In genomic region chr1:10640843-10641553, GRCh38 we compare ENCODE assay signal across 17 cellular contexts.
DNase-seq lines count a peak whose midpoint lies in the region; ATAC-seq and TF ChIP-seq lines count a peak whose summit lies in the region.
"Had no signal": no experiment of that assay in that cellular context is flagged by ENCODE, and none has a peak within 500 bp of the region (broad histone marks: within the 10 kb centered on the region; RNA-seq: fewer than 3 reads in every experiment).

No MANE protein-coding gene starts in this region.

- H3K9me3 ChIP-seq in left ventricle myocardium inferior (replicated peaks) (no peaks in the 10 kb centered on the region), gastroesophageal sphincter (no peaks in the 10 kb centered on the region), uterus (no peaks in the 10 kb centered on the region), left lung (no peaks in the 10 kb centered on the region), adrenal gland (replicated peaks in 1 of 3) (no peaks in the 10 kb centered on the region)

- TF ChIP-seq EP300 in gastroesophageal sphincter (IDR thresholded peaks at IDR 0.05) = no peak

- H3K27ac ChIP-seq in left ventricle myocardium inferior (replicated peaks) = peak overlapping the region; percentile 28
- H3K27ac ChIP-seq in gastroesophageal sphincter = peak overlapping the region in 3 of 4 donors; percentile 67 to 77 (median 74)
- peak overlapping the region; percentile 70 for H3K27ac ChIP-seq in rectal smooth muscle tissue (ENCODE audit: low read depth, low read length)
- H3K27ac ChIP-seq in uterus = peak overlapping the region; percentile 65 to 70
- H3K27ac ChIP-seq in left lung = peak overlapping the region in 1 of 2 donors; percentile 14
- peak overlapping the region in 1 of 5 donors; percentile 34 for H3K27ac ChIP-seq in adrenal gland

- TF ChIP-seq CTCF in left ventricle myocardium inferior (IDR thresholded peaks at IDR 0.05; ENCODE audit: borderline replicate concordance) = no peak
- no peak for TF ChIP-seq CTCF in gastroesophageal sphincter (IDR thresholded peaks at IDR 0.05)
- no peak for TF ChIP-seq CTCF in uterus (IDR thresholded peaks at IDR 0.05)
- no peak for TF ChIP-seq CTCF in left lung (IDR thresholded peaks at IDR 0.05)
- TF ChIP-seq CTCF in adrenal gland (IDR thresholded peaks at IDR 0.05) = no peak

- ATAC-seq in Right ventricle myocardium inferior = no peak
- ATAC-seq in gastroesophageal sphincter = no peak
- ATAC-seq in left lung = no peak
- no peak for ATAC-seq in GM21619 (IDR thresholded peaks at IDR 0.05; ENCODE audit: unreplicated experiment)
- ATAC-seq: esophagus mucosa had no signal

- H3K4me3 ChIP-seq in left ventricle myocardium inferior = no peak overlapping the region
- H3K4me3 ChIP-seq in gastroesophageal sphincter = no peak overlapping the region
- no peak overlapping the region for H3K4me3 ChIP-seq in rectal smooth muscle tissue (ENCODE audit: low read length)
- H3K4me3 ChIP-seq in uterus = no peak overlapping the region
- H3K4me3 ChIP-seq in left lung = no peak overlapping the region
- H3K4me3 ChIP-seq in adrenal gland = no peak overlapping the region

- WGBS in gastroesophageal sphincter (ENCODE audit: low coverage in 1 of 2), 2 donors = 60% methylated on average over 1 of the region's 16 CpGs
- 92 to 94% (median 93%) methylated on average over 3 to 16 of the region's 16 CpGs for whole genome bisulfite sequencing in adrenal gland, 4 donors

- H3K4me1 ChIP-seq in left ventricle myocardium inferior (peaks cover 38% of the 10 kb centered on the region), gastroesophageal sphincter (peaks cover 0 to 45% (median 18%) of the 10 kb centered on the region in 3 donors), rectal smooth muscle tissue (ENCODE audit: control insufficient read depth, insufficient read depth, low read length) (peaks cover 17% of the 10 kb centered on the region), uterus (peaks cover 0 to 6% of the 10 kb centered on the region in 2 donors), left lung (peaks cover 0 to 26% of the 10 kb centered on the region in 2 donors), adrenal gland (replicated peaks in 1 of 2) (no peaks in the 10 kb centered on the region)

- DNase-seq in left ventricle myocardium inferior = no peak
- no peak for DNase-seq in Right ventricle myocardium inferior (ENCODE audit: missing footprints)
- peak in 1 of 2 donors; percentile 55 for DNase-seq in uterus
- DNase-seq in left lung = no peak
- no peak for DNase-seq in adrenal gland
- DNase-seq: activated CD8-positive, alpha-beta memory T cell treated with anti-CD3 and anti-CD28 coated beads, Interleukin-2, amount 50 U/mL, for 48 hours; activated gamma-delta T cell; amniotic stem cell; effector CD8-positive, alpha-beta T cell; HCEC 1CT; KG1; NCI-H187 treated with DMSO at 0.1 percent for 48 hours; stimulated activated CD4-positive, alpha-beta T cell treated with anti-CD3 and anti-CD28 coated beads, Interleukin-1b, Interleukin-23, amount 100 ng/mL, for 48 hours had no signal

- TF ChIP-seq POLR2A in gastroesophageal sphincter (IDR thresholded peaks at IDR 0.05) (no peak), uterus (IDR thresholded peaks at IDR 0.05) (no peak), adrenal gland (IDR thresholded peaks at IDR 0.05) (no peak)

- intact Hi-C loops in left ventricle myocardium inferior (cut with micrococcal nuclease) = no loop called here
- intact Hi-C loops in Right ventricle myocardium inferior (cut with DNase I) = loop anchor here (10.0 kb wide), 1 partner anchor 116 kb away; no protein-coding TSS in a partner anchor
- intact Hi-C loops in uterus (cut with DNase I; ENCODE audit: low total_unique reads) = no loop called here
- intact Hi-C loops in left lung (cut with DNase I) = no loop called here
- intact Hi-C loops in adrenal gland (cut with DNase I) = no loop called here

- no peak overlapping the region for H3K9ac ChIP-seq in rectal smooth muscle tissue (ENCODE audit: low read length)

- no peaks in the 10 kb centered on the region for H3K27me3 ChIP-seq in left ventricle myocardium inferior (ENCODE audit: low read depth)
- H3K27me3 ChIP-seq in gastroesophageal sphincter = peaks cover 3% of the 10 kb centered on the region
- H3K27me3 ChIP-seq in rectal smooth muscle tissue (ENCODE audit: control insufficient read depth, insufficient read depth, low read length) = no peaks in the 10 kb centered on the region
- no peaks in the 10 kb centered on the region for H3K27me3 ChIP-seq in uterus
- H3K27me3 ChIP-seq in left lung = peaks cover 0 to 28% of the 10 kb centered on the region in 2 donors
- no peaks in the 10 kb centered on the region for H3K27me3 ChIP-seq in adrenal gland

- peaks cover 55% of the 10 kb centered on the region for H3K36me3 ChIP-seq in left ventricle myocardium inferior
- H3K36me3 ChIP-seq in gastroesophageal sphincter = peaks cover 0 to 62% of the 10 kb centered on the region in 2 donors
- peaks cover 26% of the 10 kb centered on the region for H3K36me3 ChIP-seq in rectal smooth muscle tissue (ENCODE audit: control insufficient read depth, insufficient read depth, low read length)
- H3K36me3 ChIP-seq in uterus = no peaks in the 10 kb centered on the region
- H3K36me3 ChIP-seq in left lung = peaks cover 0 to 75% of the 10 kb centered on the region in 2 donors
- no peaks in the 10 kb centered on the region for H3K36me3 ChIP-seq in adrenal gland (replicated peaks in 1 of 2)
